In the genomic region with DNA sequence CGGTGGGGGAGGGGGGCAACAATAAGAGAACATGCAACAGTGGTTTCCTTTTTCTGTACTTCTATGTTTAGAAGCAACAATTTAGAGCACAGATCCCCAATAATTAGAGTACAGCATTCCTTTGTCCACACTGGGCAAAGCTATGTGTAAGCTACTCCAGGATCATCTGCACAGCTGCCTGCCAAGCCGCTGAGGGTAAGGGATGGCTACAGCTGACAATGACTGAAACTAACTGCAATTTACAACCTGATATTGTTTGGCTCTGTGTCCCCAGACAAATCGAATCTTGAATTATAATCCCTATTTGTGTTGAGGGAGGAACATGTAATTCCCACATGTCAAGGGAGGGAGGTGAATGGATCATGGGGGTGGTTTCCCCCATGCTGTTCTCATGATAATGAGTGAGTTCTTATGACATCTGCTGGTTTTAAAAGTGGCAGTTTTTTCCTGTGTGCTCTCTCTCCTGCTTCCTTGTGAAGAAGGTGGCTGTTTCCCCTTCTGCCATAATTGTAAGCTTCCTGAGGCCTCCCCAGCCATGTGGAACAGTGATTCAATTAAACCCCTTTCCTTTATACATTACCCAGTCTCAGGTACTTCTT, we compare ENCODE assay signal across 1 cellular context.
TF ChIP-seq lines count a peak whose summit lies in the region.

No MANE protein-coding gene starts in this region.

TF ChIP-seq in GM23338, 12 proteins besides CTCF, POLR2A, EP300 and RAD21 (continued from another document):
- TF ChIP-seq, protein P1, sequence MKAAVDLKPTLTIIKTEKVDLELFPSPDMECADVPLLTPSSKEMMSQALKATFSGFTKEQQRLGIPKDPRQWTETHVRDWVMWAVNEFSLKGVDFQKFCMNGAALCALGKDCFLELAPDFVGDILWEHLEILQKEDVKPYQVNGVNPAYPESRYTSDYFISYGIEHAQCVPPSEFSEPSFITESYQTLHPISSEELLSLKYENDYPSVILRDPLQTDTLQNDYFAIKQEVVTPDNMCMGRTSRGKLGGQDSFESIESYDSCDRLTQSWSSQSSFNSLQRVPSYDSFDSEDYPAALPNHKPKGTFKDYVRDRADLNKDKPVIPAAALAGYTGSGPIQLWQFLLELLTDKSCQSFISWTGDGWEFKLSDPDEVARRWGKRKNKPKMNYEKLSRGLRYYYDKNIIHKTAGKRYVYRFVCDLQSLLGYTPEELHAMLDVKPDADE (IDR thresholded peaks at IDR 0.05) = no peak
- no peak for TF ChIP-seq ZNF114 (CRISPR knock-in tag; IDR thresholded peaks at IDR 0.05)
- no peak for TF ChIP-seq STAT1 (IDR thresholded peaks at IDR 0.05; ENCODE audit: unreplicated experiment)
- no peak for TF ChIP-seq EZH2 (IDR thresholded peaks at IDR 0.05; ENCODE audit: low read depth, unreplicated experiment)
- TF ChIP-seq NANOG (IDR thresholded peaks at IDR 0.05; ENCODE audit: borderline replicate concordance) = no peak
- no peak for TF ChIP-seq POLR2AphosphoS5 (IDR thresholded peaks at IDR 0.05; ENCODE audit: low read depth)
- TF ChIP-seq, protein P2, sequence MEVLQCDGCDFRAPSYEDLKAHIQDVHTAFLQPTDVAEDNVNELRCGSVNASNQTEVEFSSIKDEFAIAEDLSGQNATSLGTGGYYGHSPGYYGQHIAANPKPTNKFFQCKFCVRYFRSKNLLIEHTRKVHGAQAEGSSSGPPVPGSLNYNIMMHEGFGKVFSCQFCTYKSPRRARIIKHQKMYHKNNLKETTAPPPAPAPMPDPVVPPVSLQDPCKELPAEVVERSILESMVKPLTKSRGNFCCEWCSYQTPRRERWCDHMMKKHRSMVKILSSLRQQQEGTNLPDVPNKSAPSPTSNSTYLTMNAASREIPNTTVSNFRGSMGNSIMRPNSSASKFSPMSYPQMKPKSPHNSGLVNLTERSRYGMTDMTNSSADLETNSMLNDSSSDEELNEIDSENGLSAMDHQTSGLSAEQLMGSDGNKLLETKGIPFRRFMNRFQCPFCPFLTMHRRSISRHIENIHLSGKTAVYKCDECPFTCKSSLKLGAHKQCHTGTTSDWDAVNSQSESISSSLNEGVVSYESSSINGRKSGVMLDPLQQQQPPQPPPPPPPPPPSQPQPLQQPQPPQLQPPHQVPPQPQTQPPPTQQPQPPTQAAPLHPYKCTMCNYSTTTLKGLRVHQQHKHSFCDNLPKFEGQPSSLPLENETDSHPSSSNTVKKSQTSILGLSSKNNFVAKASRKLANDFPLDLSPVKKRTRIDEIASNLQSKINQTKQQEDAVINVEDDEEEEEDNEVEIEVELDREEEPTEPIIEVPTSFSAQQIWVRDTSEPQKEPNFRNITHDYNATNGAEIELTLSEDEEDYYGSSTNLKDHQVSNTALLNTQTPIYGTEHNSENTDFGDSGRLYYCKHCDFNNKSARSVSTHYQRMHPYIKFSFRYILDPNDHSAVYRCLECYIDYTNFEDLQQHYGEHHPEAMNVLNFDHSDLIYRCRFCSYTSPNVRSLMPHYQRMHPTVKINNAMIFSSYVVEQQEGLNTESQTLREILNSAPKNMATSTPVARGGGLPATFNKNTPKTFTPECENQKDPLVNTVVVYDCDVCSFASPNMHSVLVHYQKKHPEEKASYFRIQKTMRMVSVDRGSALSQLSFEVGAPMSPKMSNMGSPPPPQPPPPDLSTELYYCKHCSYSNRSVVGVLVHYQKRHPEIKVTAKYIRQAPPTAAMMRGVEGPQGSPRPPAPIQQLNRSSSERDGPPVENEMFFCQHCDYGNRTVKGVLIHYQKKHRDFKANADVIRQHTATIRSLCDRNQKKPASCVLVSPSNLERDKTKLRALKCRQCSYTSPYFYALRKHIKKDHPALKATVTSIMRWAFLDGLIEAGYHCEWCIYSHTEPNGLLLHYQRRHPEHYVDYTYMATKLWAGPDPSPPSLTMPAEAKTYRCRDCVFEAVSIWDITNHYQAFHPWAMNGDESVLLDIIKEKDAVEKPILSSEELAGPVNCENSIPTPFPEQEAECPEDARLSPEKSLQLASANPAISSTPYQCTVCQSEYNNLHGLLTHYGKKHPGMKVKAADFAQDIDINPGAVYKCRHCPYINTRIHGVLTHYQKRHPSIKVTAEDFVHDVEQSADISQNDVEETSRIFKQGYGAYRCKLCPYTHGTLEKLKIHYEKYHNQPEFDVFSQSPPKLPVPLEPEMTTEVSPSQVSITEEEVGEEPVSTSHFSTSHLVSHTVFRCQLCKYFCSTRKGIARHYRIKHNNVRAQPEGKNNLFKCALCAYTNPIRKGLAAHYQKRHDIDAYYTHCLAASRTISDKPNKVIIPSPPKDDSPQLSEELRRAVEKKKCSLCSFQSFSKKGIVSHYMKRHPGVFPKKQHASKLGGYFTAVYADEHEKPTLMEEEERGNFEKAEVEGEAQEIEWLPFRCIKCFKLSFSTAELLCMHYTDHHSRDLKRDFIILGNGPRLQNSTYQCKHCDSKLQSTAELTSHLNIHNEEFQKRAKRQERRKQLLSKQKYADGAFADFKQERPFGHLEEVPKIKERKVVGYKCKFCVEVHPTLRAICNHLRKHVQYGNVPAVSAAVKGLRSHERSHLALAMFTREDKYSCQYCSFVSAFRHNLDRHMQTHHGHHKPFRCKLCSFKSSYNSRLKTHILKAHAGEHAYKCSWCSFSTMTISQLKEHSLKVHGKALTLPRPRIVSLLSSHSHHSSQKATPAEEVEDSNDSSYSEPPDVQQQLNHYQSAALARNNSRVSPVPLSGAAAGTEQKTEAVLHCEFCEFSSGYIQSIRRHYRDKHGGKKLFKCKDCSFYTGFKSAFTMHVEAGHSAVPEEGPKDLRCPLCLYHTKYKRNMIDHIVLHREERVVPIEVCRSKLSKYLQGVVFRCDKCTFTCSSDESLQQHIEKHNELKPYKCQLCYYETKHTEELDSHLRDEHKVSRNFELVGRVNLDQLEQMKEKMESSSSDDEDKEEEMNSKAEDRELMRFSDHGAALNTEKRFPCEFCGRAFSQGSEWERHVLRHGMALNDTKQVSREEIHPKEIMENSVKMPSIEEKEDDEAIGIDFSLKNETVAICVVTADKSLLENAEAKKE (CRISPR knock-in tag; IDR thresholded peaks at IDR 0.05) = no peak
